In the genomic region with DNA sequence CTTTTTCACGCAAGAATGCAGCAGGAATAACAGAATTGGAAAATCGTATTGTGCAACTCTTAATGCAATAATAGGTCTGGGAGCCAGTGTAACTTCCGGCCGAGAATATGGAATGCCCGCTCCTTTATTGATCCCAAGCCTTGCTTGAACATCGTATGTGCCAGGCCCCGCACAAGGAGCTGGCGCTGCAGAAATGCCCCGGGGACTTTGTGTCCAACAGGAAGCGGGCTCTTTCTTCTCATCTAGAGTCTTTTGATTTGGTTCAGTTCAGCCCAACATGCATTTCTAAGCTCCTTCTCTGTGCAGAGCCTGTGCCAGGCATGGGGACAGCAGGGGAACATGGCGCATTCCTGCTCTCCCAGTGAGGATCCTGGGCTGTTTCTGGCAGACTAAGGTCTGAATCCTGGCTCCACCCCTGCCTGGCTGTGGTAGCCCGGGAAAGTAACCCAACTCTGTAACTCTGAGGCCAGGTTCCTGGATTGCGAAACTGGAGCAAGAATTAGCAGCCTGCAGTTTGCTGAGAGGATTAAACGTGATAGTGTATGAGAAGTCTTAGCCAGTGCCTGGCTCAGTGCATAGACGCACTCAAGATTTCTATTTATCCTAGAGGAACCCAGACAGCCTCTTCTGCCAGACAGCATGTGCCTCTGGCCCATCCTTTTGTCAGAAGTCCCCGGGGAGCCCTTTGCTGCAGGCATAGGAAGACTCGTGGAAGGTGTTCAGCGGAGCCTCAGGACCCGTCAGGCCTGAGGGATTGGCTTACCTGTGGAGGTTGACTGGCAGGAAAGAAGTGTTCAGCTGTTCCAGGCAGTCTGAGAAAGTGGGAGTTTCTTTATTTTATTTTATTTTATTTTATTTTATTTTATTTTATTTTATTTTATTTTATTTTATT, we compare ENCODE assay signal across 1 cellular context.
TF ChIP-seq lines count a peak whose summit lies in the region.

No MANE protein-coding gene starts in this region.

TF ChIP-seq in H1, 55 proteins besides CTCF, POLR2A, EP300 and RAD21:
- no peak for TF ChIP-seq EZH2 (IDR thresholded peaks at IDR 0.05; ENCODE audit: low read depth, low read length, severe bottlenecking)
- TF ChIP-seq YY1 (IDR thresholded peaks at IDR 0.05; ENCODE audit: low read depth, low read length), result 0 out of 2 replicates have a peak, but pooled peaks have one; percentile 27
- TF ChIP-seq, protein P1, sequence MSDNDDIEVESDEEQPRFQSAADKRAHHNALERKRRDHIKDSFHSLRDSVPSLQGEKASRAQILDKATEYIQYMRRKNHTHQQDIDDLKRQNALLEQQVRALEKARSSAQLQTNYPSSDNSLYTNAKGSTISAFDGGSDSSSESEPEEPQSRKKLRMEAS (IDR thresholded peaks at IDR 0.05), result 0 out of 2 replicates have a peak, but pooled peaks have one; percentile 19
- no peak for TF ChIP-seq CBX8 (IDR thresholded peaks at IDR 0.05; ENCODE audit: borderline replicate concordance, low read depth, low read length)
- TF ChIP-seq KDM4A (IDR thresholded peaks at IDR 0.05; ENCODE audit: low read depth, low read length, severe bottlenecking), result no peak
- TF ChIP-seq GABPA (IDR thresholded peaks at IDR 0.05; ENCODE audit: borderline replicate concordance, insufficient read depth, low read length), result no peak
- TF ChIP-seq, protein P2, sequence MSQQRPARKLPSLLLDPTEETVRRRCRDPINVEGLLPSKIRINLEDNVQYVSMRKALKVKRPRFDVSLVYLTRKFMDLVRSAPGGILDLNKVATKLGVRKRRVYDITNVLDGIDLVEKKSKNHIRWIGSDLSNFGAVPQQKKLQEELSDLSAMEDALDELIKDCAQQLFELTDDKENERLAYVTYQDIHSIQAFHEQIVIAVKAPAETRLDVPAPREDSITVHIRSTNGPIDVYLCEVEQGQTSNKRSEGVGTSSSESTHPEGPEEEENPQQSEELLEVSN (IDR thresholded peaks at IDR 0.05), result peak; percentile 23; the same call in 1 of the 2 replicates
- TF ChIP-seq NANOG (IDR thresholded peaks at IDR 0.05; ENCODE audit: insufficient read depth, low read depth, low read length, poor library complexity, severe bottlenecking), result no peak
- no peak for TF ChIP-seq BRCA1 (IDR thresholded peaks at IDR 0.05; ENCODE audit: low read depth, low read length)
- TF ChIP-seq CREB1 (IDR thresholded peaks at IDR 0.05), result no peak
- TF ChIP-seq, protein P3, sequence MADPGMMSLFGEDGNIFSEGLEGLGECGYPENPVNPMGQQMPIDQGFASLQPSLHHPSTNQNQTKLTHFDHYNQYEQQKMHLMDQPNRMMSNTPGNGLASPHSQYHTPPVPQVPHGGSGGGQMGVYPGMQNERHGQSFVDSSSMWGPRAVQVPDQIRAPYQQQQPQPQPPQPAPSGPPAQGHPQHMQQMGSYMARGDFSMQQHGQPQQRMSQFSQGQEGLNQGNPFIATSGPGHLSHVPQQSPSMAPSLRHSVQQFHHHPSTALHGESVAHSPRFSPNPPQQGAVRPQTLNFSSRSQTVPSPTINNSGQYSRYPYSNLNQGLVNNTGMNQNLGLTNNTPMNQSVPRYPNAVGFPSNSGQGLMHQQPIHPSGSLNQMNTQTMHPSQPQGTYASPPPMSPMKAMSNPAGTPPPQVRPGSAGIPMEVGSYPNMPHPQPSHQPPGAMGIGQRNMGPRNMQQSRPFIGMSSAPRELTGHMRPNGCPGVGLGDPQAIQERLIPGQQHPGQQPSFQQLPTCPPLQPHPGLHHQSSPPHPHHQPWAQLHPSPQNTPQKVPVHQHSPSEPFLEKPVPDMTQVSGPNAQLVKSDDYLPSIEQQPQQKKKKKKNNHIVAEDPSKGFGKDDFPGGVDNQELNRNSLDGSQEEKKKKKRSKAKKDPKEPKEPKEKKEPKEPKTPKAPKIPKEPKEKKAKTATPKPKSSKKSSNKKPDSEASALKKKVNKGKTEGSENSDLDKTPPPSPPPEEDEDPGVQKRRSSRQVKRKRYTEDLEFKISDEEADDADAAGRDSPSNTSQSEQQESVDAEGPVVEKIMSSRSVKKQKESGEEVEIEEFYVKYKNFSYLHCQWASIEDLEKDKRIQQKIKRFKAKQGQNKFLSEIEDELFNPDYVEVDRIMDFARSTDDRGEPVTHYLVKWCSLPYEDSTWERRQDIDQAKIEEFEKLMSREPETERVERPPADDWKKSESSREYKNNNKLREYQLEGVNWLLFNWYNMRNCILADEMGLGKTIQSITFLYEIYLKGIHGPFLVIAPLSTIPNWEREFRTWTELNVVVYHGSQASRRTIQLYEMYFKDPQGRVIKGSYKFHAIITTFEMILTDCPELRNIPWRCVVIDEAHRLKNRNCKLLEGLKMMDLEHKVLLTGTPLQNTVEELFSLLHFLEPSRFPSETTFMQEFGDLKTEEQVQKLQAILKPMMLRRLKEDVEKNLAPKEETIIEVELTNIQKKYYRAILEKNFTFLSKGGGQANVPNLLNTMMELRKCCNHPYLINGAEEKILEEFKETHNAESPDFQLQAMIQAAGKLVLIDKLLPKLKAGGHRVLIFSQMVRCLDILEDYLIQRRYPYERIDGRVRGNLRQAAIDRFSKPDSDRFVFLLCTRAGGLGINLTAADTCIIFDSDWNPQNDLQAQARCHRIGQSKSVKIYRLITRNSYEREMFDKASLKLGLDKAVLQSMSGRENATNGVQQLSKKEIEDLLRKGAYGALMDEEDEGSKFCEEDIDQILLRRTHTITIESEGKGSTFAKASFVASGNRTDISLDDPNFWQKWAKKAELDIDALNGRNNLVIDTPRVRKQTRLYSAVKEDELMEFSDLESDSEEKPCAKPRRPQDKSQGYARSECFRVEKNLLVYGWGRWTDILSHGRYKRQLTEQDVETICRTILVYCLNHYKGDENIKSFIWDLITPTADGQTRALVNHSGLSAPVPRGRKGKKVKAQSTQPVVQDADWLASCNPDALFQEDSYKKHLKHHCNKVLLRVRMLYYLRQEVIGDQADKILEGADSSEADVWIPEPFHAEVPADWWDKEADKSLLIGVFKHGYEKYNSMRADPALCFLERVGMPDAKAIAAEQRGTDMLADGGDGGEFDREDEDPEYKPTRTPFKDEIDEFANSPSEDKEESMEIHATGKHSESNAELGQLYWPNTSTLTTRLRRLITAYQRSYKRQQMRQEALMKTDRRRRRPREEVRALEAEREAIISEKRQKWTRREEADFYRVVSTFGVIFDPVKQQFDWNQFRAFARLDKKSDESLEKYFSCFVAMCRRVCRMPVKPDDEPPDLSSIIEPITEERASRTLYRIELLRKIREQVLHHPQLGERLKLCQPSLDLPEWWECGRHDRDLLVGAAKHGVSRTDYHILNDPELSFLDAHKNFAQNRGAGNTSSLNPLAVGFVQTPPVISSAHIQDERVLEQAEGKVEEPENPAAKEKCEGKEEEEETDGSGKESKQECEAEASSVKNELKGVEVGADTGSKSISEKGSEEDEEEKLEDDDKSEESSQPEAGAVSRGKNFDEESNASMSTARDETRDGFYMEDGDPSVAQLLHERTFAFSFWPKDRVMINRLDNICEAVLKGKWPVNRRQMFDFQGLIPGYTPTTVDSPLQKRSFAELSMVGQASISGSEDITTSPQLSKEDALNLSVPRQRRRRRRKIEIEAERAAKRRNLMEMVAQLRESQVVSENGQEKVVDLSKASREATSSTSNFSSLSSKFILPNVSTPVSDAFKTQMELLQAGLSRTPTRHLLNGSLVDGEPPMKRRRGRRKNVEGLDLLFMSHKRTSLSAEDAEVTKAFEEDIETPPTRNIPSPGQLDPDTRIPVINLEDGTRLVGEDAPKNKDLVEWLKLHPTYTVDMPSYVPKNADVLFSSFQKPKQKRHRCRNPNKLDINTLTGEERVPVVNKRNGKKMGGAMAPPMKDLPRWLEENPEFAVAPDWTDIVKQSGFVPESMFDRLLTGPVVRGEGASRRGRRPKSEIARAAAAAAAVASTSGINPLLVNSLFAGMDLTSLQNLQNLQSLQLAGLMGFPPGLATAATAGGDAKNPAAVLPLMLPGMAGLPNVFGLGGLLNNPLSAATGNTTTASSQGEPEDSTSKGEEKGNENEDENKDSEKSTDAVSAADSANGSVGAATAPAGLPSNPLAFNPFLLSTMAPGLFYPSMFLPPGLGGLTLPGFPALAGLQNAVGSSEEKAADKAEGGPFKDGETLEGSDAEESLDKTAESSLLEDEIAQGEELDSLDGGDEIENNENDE (IDR thresholded peaks at IDR 0.05; ENCODE audit: insufficient replicate concordance, low read length), result no peak
- TF ChIP-seq TAF1 (IDR thresholded peaks at IDR 0.05; ENCODE audit: low read depth, low read length), result no peak
- no peak for TF ChIP-seq TCF12 (IDR thresholded peaks at IDR 0.05; ENCODE audit: low read depth, low read length)
- TF ChIP-seq CEBPB (IDR thresholded peaks at IDR 0.05; ENCODE audit: low read depth, low read length), result peak; percentile 98
- TF ChIP-seq PHF8 (conservative IDR thresholded peaks at IDR 0.05; ENCODE audit: low read depth, low read length), result no peak
- TF ChIP-seq POU5F1 (IDR thresholded peaks at IDR 0.05; ENCODE audit: low read depth, low read length), result no peak
- TF ChIP-seq CHD1 (IDR thresholded peaks at IDR 0.05; ENCODE audit: low read depth, low read length), result no peak
- peak; percentile 52; the same call in 1 of the 2 replicates for TF ChIP-seq TEAD4 (IDR thresholded peaks at IDR 0.05; ENCODE audit: low read depth, low read length)
